In genomic region chr5:177432143-177432904, GRCh38 we compare ENCODE assay signal across 8 cellular contexts. TPM values are rescaled to one million over a fixed set of nuclear protein-coding genes. Genes with fewer than 3 reads are reported as not detected.
DNase-seq lines count a peak whose midpoint lies in the region; ATAC-seq, FAIRE-seq and TF ChIP-seq lines count a peak whose summit lies in the region.

No MANE protein-coding gene starts in this region.

- ATAC-seq in Right ventricle myocardium inferior, result peak; percentile 74
- peak in 1 of 2 donors; percentile 2 for ATAC-seq in activated naive CD4-positive, alpha-beta T cell treated with anti-CD3 and anti-CD28 coated beads, Interleukin-2, amount 50 U/mL, for 72 hours
- ATAC-seq in aorta (ENCODE audit: low FRiP score), result no peak
- no peak for ATAC-seq in esophagus mucosa
- no peak for ATAC-seq in GM21723 (IDR thresholded peaks at IDR 0.05; ENCODE audit: unreplicated experiment)

- H3K9me3 ChIP-seq in right atrium auricular region, result no peaks in the 10 kb centered on the region
- H3K9me3 ChIP-seq in aorta (ENCODE audit: control insufficient read depth, low read length), result no peaks in the 10 kb centered on the region

- H3K27me3 ChIP-seq in right atrium auricular region (no peaks in the 10 kb centered on the region), aorta (ENCODE audit: control insufficient read depth in 1 of 2, insufficient read depth in 2 of 2, low read length in 1 of 2) (no peaks in the 10 kb centered on the region)

- FAIRE-seq in RCC 7860 (lab: Jason Lieb, UNC), result no peak

- peaks cover 33 to 44% of the 10 kb centered on the region in 2 donors for H3K36me3 Mint-ChIP-seq in activated naive CD4-positive, alpha-beta T cell treated with anti-CD3 and anti-CD28 coated beads, Interleukin-2, amount 50 U/mL, for 72 hours

- intact Hi-C loops in Right ventricle myocardium inferior (cut with DNase I) (no loop called here), aorta (cut with DNase I) (no loop called here)

- no peak for TF ChIP-seq CTCF in right atrium auricular region (IDR thresholded peaks at IDR 0.05)

- H3K27ac ChIP-seq in right atrium auricular region (peak overlapping the region in 1 of 2 donors; percentile 35), aorta (ENCODE audit: low read depth in 1 of 2, low read length in 2 of 2) (no peak overlapping the region)

- H3K27ac Mint-ChIP-seq in activated naive CD4-positive, alpha-beta T cell treated with anti-CD3 and anti-CD28 coated beads, Interleukin-2, amount 50 U/mL, for 72 hours, result peak overlapping the region; percentile 65 to 85

- H3K4me3 ChIP-seq in right atrium auricular region (no peak overlapping the region), aorta (ENCODE audit: low read length in 2 of 2) (no peak overlapping the region)

- H3K9me3 Mint-ChIP-seq in activated naive CD4-positive, alpha-beta T cell treated with anti-CD3 and anti-CD28 coated beads, Interleukin-2, amount 50 U/mL, for 72 hours, result no peaks in the 10 kb centered on the region

- WGBS in aorta, 2 donors, result 44 to 47% methylated on average over 19 to 20 of the region's 20 CpGs

- H3K4me1 ChIP-seq in right atrium auricular region, result peaks cover 0 to 25% of the 10 kb centered on the region in 2 donors
- peaks cover 0 to 3% of the 10 kb centered on the region in 2 donors for H3K4me1 ChIP-seq in aorta (ENCODE audit: control insufficient read depth in 1 of 2, insufficient read depth in 2 of 2, low read length in 2 of 2)

- H3K36me3 ChIP-seq in right atrium auricular region (peaks cover 52% of the 10 kb centered on the region), aorta (ENCODE audit: control insufficient read depth in 1 of 2, insufficient read depth in 2 of 2, low read length in 1 of 2) (no peaks in the 10 kb centered on the region)

- DNase-seq in Right ventricle myocardium inferior (ENCODE audit: missing footprints), result no peak
- DNase-seq in right atrium auricular region (ENCODE audit: low spot score), result no peak
- DNase-seq in activated naive CD4-positive, alpha-beta T cell treated with anti-CD3 and anti-CD28 coated beads, Interleukin-2, amount 50 U/mL, for 72 hours (ENCODE audit: low spot score in 2 of 2), result no peak
- DNase-seq in medulla oblongata (ENCODE audit: extremely low spot score), result peak; percentile 51
- peak; percentile 52 to 76 for DNase-seq in aorta
- DNase-seq in RCC 7860 (ENCODE audit: low spot score), result no peak

RNA-seq across cellular contexts. Expression of gene GRK6, which starts 5.8 kb away (rescaled TPM):
- 18.1 TPM for total RNA-seq in Right ventricle myocardium inferior
- total RNA-seq in right atrium auricular region, result 10 to 100 TPM in 1 of 2 donors, 1 to 10 TPM in 1; 9.9 to 14.1 TPM
- 100 to 1,000 TPM; 104 to 125 TPM for total RNA-seq in activated naive CD4-positive, alpha-beta T cell treated with anti-CD3 and anti-CD28 coated beads, Interleukin-2, amount 50 U/mL, for 72 hours
- total RNA-seq in aorta, result 10 to 100 TPM; 26.8 to 27.6 TPM
- 10 to 100 TPM; 13.0 to 14.1 TPM for polyA plus RNA-seq in aorta
- 26.6 TPM for total RNA-seq in esophagus mucosa

RNA-seq across cellular contexts. Expression of gene PRR7, which starts 14.3 kb away (rescaled TPM):
- total RNA-seq in Right ventricle myocardium inferior, result 1.4 TPM
- 1 to 10 TPM in 1 of 2 donors, under 1 TPM in 1; 0.90 to 1.1 TPM for total RNA-seq in right atrium auricular region
- 10 to 100 TPM in 1 of 2 donors, 1 to 10 TPM in 1; 4.1 to 11.4 TPM for total RNA-seq in activated naive CD4-positive, alpha-beta T cell treated with anti-CD3 and anti-CD28 coated beads, Interleukin-2, amount 50 U/mL, for 72 hours
- total RNA-seq in aorta, result 1 to 10 TPM; 1.9 to 2.0 TPM
- under 1 TPM in 1 of 2 donors, not detected in 1; 0.74 TPM for polyA plus RNA-seq in aorta
- total RNA-seq in esophagus mucosa, result 4.3 TPM

RNA-seq across cellular contexts. Expression of gene F12, which starts 23.0 kb away (rescaled TPM):
- total RNA-seq in Right ventricle myocardium inferior, result not detected
- under 1 TPM in 1 of 2 donors, not detected in 1; 0.43 TPM for total RNA-seq in right atrium auricular region
- total RNA-seq in activated naive CD4-positive, alpha-beta T cell treated with anti-CD3 and anti-CD28 coated beads, Interleukin-2, amount 50 U/mL, for 72 hours, result 1 to 10 TPM; 2.2 to 9.8 TPM
- under 1 TPM; 0.23 to 0.33 TPM for total RNA-seq in aorta
- polyA plus RNA-seq in aorta, result 1 to 10 TPM in 1 of 2 donors, not detected in 1; 1.8 TPM
- total RNA-seq in esophagus mucosa, result 32.8 TPM

RNA-seq across cellular contexts. Expression of gene PFN3, which starts 31.9 kb away (rescaled TPM):
- total RNA-seq in Right ventricle myocardium inferior (not detected), right atrium auricular region (not detected), aorta (not detected), esophagus mucosa (not detected)
- total RNA-seq in activated naive CD4-positive, alpha-beta T cell treated with anti-CD3 and anti-CD28 coated beads, Interleukin-2, amount 50 U/mL, for 72 hours, result not detected
- polyA plus RNA-seq in aorta, result not detected

RNA-seq across cellular contexts. Expression of gene DBN1, which starts 41.1 kb away (rescaled TPM):
- total RNA-seq in Right ventricle myocardium inferior (32.2 TPM), right atrium auricular region (10 to 100 TPM; 25.0 to 47.2 TPM), aorta (100 to 1,000 TPM in 1 of 2 donors, 10 to 100 TPM in 1; 66.3 to 140 TPM), esophagus mucosa (27.2 TPM)
- 10 to 100 TPM in 1 of 2 donors, 1 to 10 TPM in 1; 5.5 to 20.2 TPM for total RNA-seq in activated naive CD4-positive, alpha-beta T cell treated with anti-CD3 and anti-CD28 coated beads, Interleukin-2, amount 50 U/mL, for 72 hours
- 10 to 100 TPM; 23.7 to 68.9 TPM for polyA plus RNA-seq in aorta

Comparison
In these comparisons a context has a peak if more than half of its experiments do, and no peak if none do; other contexts are left out.
1. DNase-seq: peak in medulla oblongata (single experiment) and aorta (2 of 2); none in Right ventricle myocardium inferior (single experiment), right atrium auricular region (single experiment), activated naive CD4-positive, alpha-beta T cell treated with anti-CD3 and anti-CD28 coated beads, Interleukin-2, amount 50 U/mL, for 72 hours (0 of 2) and RCC 7860 (single experiment).